ENCODE assay signal across 1 cellular context in genomic region chr3:150376001-150376848, GRCh38.
TF ChIP-seq lines count a peak whose summit lies in the region.

No MANE protein-coding gene starts in this region.

TF ChIP-seq in K562, 482 proteins besides CTCF, POLR2A, EP300 and RAD21 (continued from another document and continues in another):
- TF ChIP-seq, protein P1, sequence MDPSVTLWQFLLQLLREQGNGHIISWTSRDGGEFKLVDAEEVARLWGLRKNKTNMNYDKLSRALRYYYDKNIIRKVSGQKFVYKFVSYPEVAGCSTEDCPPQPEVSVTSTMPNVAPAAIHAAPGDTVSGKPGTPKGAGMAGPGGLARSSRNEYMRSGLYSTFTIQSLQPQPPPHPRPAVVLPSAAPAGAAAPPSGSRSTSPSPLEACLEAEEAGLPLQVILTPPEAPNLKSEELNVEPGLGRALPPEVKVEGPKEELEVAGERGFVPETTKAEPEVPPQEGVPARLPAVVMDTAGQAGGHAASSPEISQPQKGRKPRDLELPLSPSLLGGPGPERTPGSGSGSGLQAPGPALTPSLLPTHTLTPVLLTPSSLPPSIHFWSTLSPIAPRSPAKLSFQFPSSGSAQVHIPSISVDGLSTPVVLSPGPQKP (CRISPR knock-in tag; IDR thresholded peaks at IDR 0.05), result no peak
- no peak for TF ChIP-seq ZC3H4 (CRISPR knock-in tag; IDR thresholded peaks at IDR 0.05; ENCODE audit: borderline replicate concordance)
- no peak for TF ChIP-seq ZNF695 (CRISPR knock-in tag; IDR thresholded peaks at IDR 0.05)
- TF ChIP-seq RNF219 (CRISPR knock-in tag; IDR thresholded peaks at IDR 0.05), result no peak
- no peak for TF ChIP-seq ATF1 (CRISPR knock-in tag; IDR thresholded peaks at IDR 0.05)
- peak; percentile 33; the same call in 1 of the 2 replicates for TF ChIP-seq ATF1 (tag; IDR thresholded peaks at IDR 0.05)
- TF ChIP-seq IRF1 (CRISPR knock-in tag; IDR thresholded peaks at IDR 0.05; ENCODE audit: borderline replicate concordance), result no peak
- TF ChIP-seq CEBPG (CRISPR knock-in tag; IDR thresholded peaks at IDR 0.05), result peak; percentile 67
- TF ChIP-seq CEBPG (tag; conservative IDR thresholded peaks at IDR 0.05 in 1 of 2, IDR thresholded peaks at IDR 0.05 in 1 of 2), result peak; percentile 99
- no peak for TF ChIP-seq TCF7L2 (IDR thresholded peaks at IDR 0.05; ENCODE audit: low read depth, low read length)
- TF ChIP-seq NFRKB (IDR thresholded peaks at IDR 0.05; ENCODE audit: low read depth), result no peak; the same call in 1 of the 2 replicates
- TF ChIP-seq ILF3 (IDR thresholded peaks at IDR 0.05; ENCODE audit: borderline replicate concordance), result no peak
- TF ChIP-seq NFYB (IDR thresholded peaks at IDR 0.05; ENCODE audit: extremely low read depth, insufficient read length), result no peak
- no peak for TF ChIP-seq KHSRP (IDR thresholded peaks at IDR 0.05)
- TF ChIP-seq PREB (CRISPR knock-in tag; IDR thresholded peaks at IDR 0.05), result no peak
- no peak for TF ChIP-seq U2AF2 (optimal IDR thresholded peaks at IDR 0.05; ENCODE audit: low read depth, low read length)
- no peak for TF ChIP-seq CHD1 (IDR thresholded peaks at IDR 0.05; ENCODE audit: low read length)
- no peak for TF ChIP-seq PHF21A (IDR thresholded peaks at IDR 0.05; ENCODE audit: borderline replicate concordance, low read depth)
- TF ChIP-seq SREBF2 (CRISPR knock-in tag; IDR thresholded peaks at IDR 0.05), result no peak
- no peak for TF ChIP-seq SLC30A9 (CRISPR knock-in tag; IDR thresholded peaks at IDR 0.05)
- TF ChIP-seq ZFP1 (CRISPR knock-in tag; IDR thresholded peaks at IDR 0.05), result no peak
- no peak for TF ChIP-seq SETDB1 (IDR thresholded peaks at IDR 0.05; ENCODE audit: low read length)
- no peak for TF ChIP-seq RBM34 (IDR thresholded peaks at IDR 0.05; ENCODE audit: borderline replicate concordance, insufficient read depth, low read length)
- no peak for TF ChIP-seq ZNF699 (CRISPR knock-in tag; IDR thresholded peaks at IDR 0.05; ENCODE audit: insufficient replicate concordance)
- no peak for TF ChIP-seq ZBTB1 (CRISPR knock-in tag; IDR thresholded peaks at IDR 0.05; ENCODE audit: borderline replicate concordance, low read depth)
- TF ChIP-seq ZNF766 (CRISPR knock-in tag; conservative IDR thresholded peaks at IDR 0.05), result peak; percentile 81
- no peak for TF ChIP-seq ELF1 (tag; IDR thresholded peaks at IDR 0.05)
- TF ChIP-seq ZBTB9 (CRISPR knock-in tag; IDR thresholded peaks at IDR 0.05), result no peak
- TF ChIP-seq MAFG (tag; conservative IDR thresholded peaks at IDR 0.05), result peak; percentile 73
- TF ChIP-seq JUN (IDR thresholded peaks at IDR 0.05; ENCODE audit: borderline replicate concordance, low read depth, low read length), result no peak
- TF ChIP-seq JUN (CRISPR knock-in tag; IDR thresholded peaks at IDR 0.05; ENCODE audit: borderline replicate concordance), result no peak
- TF ChIP-seq ZFP30 (CRISPR knock-in tag; IDR thresholded peaks at IDR 0.05; ENCODE audit: borderline replicate concordance), result no peak
- no peak for TF ChIP-seq TFAM (CRISPR knock-in tag; conservative IDR thresholded peaks at IDR 0.05)
- no peak for TF ChIP-seq PRMT5 (CRISPR knock-in tag; IDR thresholded peaks at IDR 0.05)
- no peak for TF ChIP-seq SRSF9 (IDR thresholded peaks at IDR 0.05; ENCODE audit: borderline replicate concordance, low read depth, low read length)
- TF ChIP-seq EHMT2 (IDR thresholded peaks at IDR 0.05), result no peak
- no peak for TF ChIP-seq RBFOX2 (IDR thresholded peaks at IDR 0.05; ENCODE audit: low read depth, low read length)
- TF ChIP-seq, protein P2, sequence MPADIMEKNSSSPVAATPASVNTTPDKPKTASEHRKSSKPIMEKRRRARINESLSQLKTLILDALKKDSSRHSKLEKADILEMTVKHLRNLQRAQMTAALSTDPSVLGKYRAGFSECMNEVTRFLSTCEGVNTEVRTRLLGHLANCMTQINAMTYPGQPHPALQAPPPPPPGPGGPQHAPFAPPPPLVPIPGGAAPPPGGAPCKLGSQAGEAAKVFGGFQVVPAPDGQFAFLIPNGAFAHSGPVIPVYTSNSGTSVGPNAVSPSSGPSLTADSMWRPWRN (IDR thresholded peaks at IDR 0.05; ENCODE audit: low read depth), result no peak
- TF ChIP-seq CHD7 (IDR thresholded peaks at IDR 0.05; ENCODE audit: low read depth, low read length), result no peak
- TF ChIP-seq, protein P3, sequence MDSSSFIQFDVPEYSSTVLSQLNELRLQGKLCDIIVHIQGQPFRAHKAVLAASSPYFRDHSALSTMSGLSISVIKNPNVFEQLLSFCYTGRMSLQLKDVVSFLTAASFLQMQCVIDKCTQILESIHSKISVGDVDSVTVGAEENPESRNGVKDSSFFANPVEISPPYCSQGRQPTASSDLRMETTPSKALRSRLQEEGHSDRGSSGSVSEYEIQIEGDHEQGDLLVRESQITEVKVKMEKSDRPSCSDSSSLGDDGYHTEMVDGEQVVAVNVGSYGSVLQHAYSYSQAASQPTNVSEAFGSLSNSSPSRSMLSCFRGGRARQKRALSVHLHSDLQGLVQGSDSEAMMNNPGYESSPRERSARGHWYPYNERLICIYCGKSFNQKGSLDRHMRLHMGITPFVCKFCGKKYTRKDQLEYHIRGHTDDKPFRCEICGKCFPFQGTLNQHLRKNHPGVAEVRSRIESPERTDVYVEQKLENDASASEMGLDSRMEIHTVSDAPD (CRISPR knock-in tag; IDR thresholded peaks at IDR 0.05), result no peak
- TF ChIP-seq, protein P4, sequence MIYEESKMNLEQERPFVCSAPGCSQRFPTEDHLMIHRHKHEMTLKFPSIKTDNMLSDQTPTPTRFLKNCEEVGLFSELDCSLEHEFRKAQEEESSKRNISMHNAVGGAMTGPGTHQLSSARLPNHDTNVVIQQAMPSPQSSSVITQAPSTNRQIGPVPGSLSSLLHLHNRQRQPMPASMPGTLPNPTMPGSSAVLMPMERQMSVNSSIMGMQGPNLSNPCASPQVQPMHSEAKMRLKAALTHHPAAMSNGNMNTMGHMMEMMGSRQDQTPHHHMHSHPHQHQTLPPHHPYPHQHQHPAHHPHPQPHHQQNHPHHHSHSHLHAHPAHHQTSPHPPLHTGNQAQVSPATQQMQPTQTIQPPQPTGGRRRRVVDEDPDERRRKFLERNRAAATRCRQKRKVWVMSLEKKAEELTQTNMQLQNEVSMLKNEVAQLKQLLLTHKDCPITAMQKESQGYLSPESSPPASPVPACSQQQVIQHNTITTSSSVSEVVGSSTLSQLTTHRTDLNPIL (CRISPR knock-in tag; IDR thresholded peaks at IDR 0.05), result no peak
- TF ChIP-seq THRAP3 (IDR thresholded peaks at IDR 0.05; ENCODE audit: borderline replicate concordance), result no peak
- peak; percentile 48 for TF ChIP-seq ETV1 (tag; conservative IDR thresholded peaks at IDR 0.05; ENCODE audit: low read depth)
